13 cellular contexts compared by ENCODE assay signal in the genomic region with DNA sequence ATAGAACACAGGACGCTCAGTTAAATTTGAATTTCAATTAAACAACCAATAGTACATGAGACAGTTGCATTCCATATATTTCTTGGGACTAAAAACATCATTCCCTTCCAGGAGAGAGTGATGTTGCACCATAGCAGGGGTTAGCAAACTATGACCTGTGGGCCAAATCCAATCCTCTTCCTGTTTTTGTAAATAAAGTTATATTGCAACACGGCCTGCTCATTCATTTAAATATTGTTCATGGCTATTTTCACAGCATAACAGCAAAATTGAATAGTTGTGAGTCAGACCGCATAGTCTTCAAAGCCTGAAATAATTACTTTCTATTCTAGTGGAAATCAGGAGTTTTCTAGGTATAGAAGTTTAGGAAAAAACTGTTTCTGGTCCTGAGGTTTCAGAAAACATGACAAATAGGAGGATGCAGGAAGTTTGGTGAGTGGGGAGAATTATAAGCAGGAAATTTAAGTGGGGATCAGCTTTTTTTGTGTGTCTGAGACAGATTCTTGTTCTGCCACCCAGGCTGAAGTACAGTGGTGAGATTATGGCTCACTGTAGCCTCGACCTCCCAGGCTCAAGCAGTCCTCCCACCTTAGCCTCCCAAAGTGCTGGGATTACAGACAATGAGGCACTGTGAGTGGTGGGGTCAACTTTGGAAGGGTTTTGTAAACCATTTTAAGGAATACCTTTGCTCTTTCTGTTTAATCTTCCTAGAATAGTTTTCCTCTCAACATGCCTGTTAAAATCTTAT.
A peak's percentile ranks its signal among the peaks of the same experiment; 100 is the strongest.
DNase-seq lines count a peak whose midpoint lies in the region; ATAC-seq, FAIRE-seq and TF ChIP-seq lines count a peak whose summit lies in the region.
"Had no signal": no experiment of that assay in that cellular context is flagged by ENCODE, and none has a peak within 500 bp of the region (broad histone marks: within the 10 kb centered on the region; RNA-seq: fewer than 3 reads in every experiment).

No MANE protein-coding gene starts in this region.

- no peak overlapping the region for H2AFZ ChIP-seq in HepG2 (ENCODE audit: low read length)

- H3K4me1 Mint-ChIP-seq in CD14-positive monocyte = peaks cover 46% of the 10 kb centered on the region

- peak overlapping the region; percentile 82 for H3K4me2 ChIP-seq in HepG2 (ENCODE audit: low read depth, low read length)

- H3K4me3 Mint-ChIP-seq in CD14-positive monocyte = peak overlapping the region; percentile 55 to 81
- H3K4me3 Mint-ChIP-seq: activated T-cell treated with anti-CD3 and anti-CD28 coated beads, Interleukin-2, amount 50 U/mL, for 24 hours had no signal

- TF ChIP-seq EP300 in HepG2 (IDR thresholded peaks at IDR 0.05; ENCODE audit: low read depth in 2 of 2, low read length in 2 of 2) (peak in 1 of 2 experiments; percentile 86; a peak in 2 of 4 replicates), HepG2 (CRISPR knock-in tag; IDR thresholded peaks at IDR 0.05; ENCODE audit: borderline replicate concordance) (peak; percentile 56; the same call in 1 of the 2 replicates), suprapubic skin (IDR thresholded peaks at IDR 0.05) (no peak)

- in situ Hi-C loops in brain microvascular endothelial cell (cut with HindIII; ENCODE audit: low pct_ligation_motif_present, low sequenced_read_pairs) = no loop called here
- in situ Hi-C loops in HepG2 (cut with HindIII; ENCODE audit: extremely low pct_ligation_motif_present, low pct_unique_long_range_greater_than_20kb) = no loop called here

- peaks cover 0 to 1% of the 10 kb centered on the region in 2 donors for H3K36me3 Mint-ChIP-seq in CD14-positive monocyte

- H3K27ac Mint-ChIP-seq in CD14-positive monocyte = peak overlapping the region; percentile 93 to 99 (median 97)
- H3K27ac Mint-ChIP-seq: activated T-cell treated with anti-CD3 and anti-CD28 coated beads, Interleukin-2, amount 50 U/mL, for 24 hours had no signal

- TF ChIP-seq POLR2A in NB4 (IDR thresholded peaks at IDR 0.05; ENCODE audit: extremely low read depth, insufficient read length) (no peak), HepG2 (IDR thresholded peaks at IDR 0.05; ENCODE audit: insufficient read depth in 1 of 2, low read depth in 2 of 2, low read length in 2 of 2) (no peak), suprapubic skin (IDR thresholded peaks at IDR 0.05) (no peak)

- H3K27ac ChIP-seq in brain microvascular endothelial cell (peak overlapping the region; percentile 69), HepG2 (ENCODE audit: extremely low read length, insufficient read depth, low read length) (peak overlapping the region; percentile 61), left ventricle myocardium inferior (replicated peaks) (no peak overlapping the region), suprapubic skin (no peak overlapping the region)
- H3K27ac ChIP-seq: gastrocnemius medialis had no signal

- H3K27me3 ChIP-seq in brain microvascular endothelial cell (replicated peaks) = no peaks in the 10 kb centered on the region
- no peaks in the 10 kb centered on the region for H3K27me3 ChIP-seq in HepG2 (ENCODE audit: control insufficient read depth in 1 of 2, insufficient read depth in 2 of 2, low read length in 2 of 2)
- H3K27me3 ChIP-seq in left ventricle myocardium inferior (ENCODE audit: low read depth) = no peaks in the 10 kb centered on the region
- H3K27me3 ChIP-seq in suprapubic skin = no peaks in the 10 kb centered on the region
- H3K27me3 ChIP-seq: gastrocnemius medialis had no signal

- H3K9me3 ChIP-seq in HepG2 (ENCODE audit: low read length) (no peaks in the 10 kb centered on the region), left ventricle myocardium inferior (replicated peaks) (no peaks in the 10 kb centered on the region), suprapubic skin (no peaks in the 10 kb centered on the region)
- H3K9me3 ChIP-seq: gastrocnemius medialis had no signal

- peaks cover 0 to 3% (median 0%) of the 10 kb centered on the region in 7 donors for H3K9me3 Mint-ChIP-seq in CD14-positive monocyte
- H3K9me3 Mint-ChIP-seq: activated T-cell treated with anti-CD3 and anti-CD28 coated beads, Interleukin-2, amount 50 U/mL, for 24 hours had no signal

- peak overlapping the region; percentile 61; the same call in 1 of the 2 replicates for H3K9ac ChIP-seq in HepG2 (ENCODE audit: insufficient read depth, low read depth, low read length)

- H3K4me1 ChIP-seq in HepG2 (ENCODE audit: insufficient read depth, low read length) (peaks cover 54% of the 10 kb centered on the region), left ventricle myocardium inferior (peaks cover 46% of the 10 kb centered on the region), suprapubic skin (peaks cover 37% of the 10 kb centered on the region)

- H4K20me1 ChIP-seq in HepG2 (ENCODE audit: insufficient read depth, low read length) = no peaks in the 10 kb centered on the region

- CTCF ChIA-PET in HepG2 (lab: Yijun Ruan, JAX; ENCODE audit: low intra/inter-chr PET ratio, low total read pairs) = interaction anchor here (1.6 kb wide), 1 partner anchor 14 kb away, joined by 4 read pairs; no protein-coding TSS in a partner anchor

- no peaks in the 10 kb centered on the region for H3K79me2 ChIP-seq in HepG2 (ENCODE audit: insufficient read depth, low read length)

- H3K4me3 ChIP-seq in NB4 (ENCODE audit: low read depth, low read length) = no peak overlapping the region
- no peak overlapping the region for H3K4me3 ChIP-seq in brain microvascular endothelial cell (ENCODE audit: low read depth, low read length)
- H3K4me3 ChIP-seq in HepG2 (replicated peaks in 1 of 3; ENCODE audit: insufficient read depth in 1 of 3, low read depth in 2 of 3, low read length in 3 of 3) = peak overlapping the region; percentile 8 to 59 (median 51); a peak in 3 of 6 replicates
- no peak overlapping the region for H3K4me3 ChIP-seq in left ventricle myocardium inferior
- H3K4me3 ChIP-seq in suprapubic skin = no peak overlapping the region
- H3K4me3 ChIP-seq: gastrocnemius medialis had no signal

- no TSS peak for BruUV-seq in HepG2 (replicated peaks; lab: Mats Ljungman, UMichigan)

- TF ChIP-seq CTCF in CD14-positive monocyte (IDR thresholded peaks at IDR 0.05) (no peak), NB4 (IDR thresholded peaks at IDR 0.05; ENCODE audit: low read depth, low read length) (no peak), brain microvascular endothelial cell (IDR thresholded peaks at IDR 0.05; ENCODE audit: low read depth, low read length, missing control alignments) (no peak), HepG2 (CRISPR knock-in tag; IDR thresholded peaks at IDR 0.05) (no peak), left ventricle myocardium inferior (IDR thresholded peaks at IDR 0.05; ENCODE audit: borderline replicate concordance) (no peak), suprapubic skin (IDR thresholded peaks at IDR 0.05) (no peak)

- POLR2A ChIA-PET in HepG2 (lab: Yijun Ruan, JAX) = interaction anchor here (1.2 to 2.3 kb wide), 4 partner anchors 7 to 44 kb away, joined by 3 to 8 read pairs (median 4); no protein-coding TSS in a partner anchor

- WGBS in HepG2 (ENCODE audit: low lambda C conversion rate) = 10% methylated on average over 4 of the region's 4 CpGs
- WGBS in suprapubic skin = 69% methylated on average over 4 of the region's 4 CpGs

- H3K36me3 ChIP-seq in brain microvascular endothelial cell (replicated peaks) (no peaks in the 10 kb centered on the region), HepG2 (replicated peaks in 1 of 2; ENCODE audit: control insufficient read depth in 1 of 2, insufficient read depth in 2 of 2, low read length in 2 of 2) (no peaks in the 10 kb centered on the region), left ventricle myocardium inferior (no peaks in the 10 kb centered on the region), suprapubic skin (no peaks in the 10 kb centered on the region)
- H3K36me3 ChIP-seq: gastrocnemius medialis had no signal

- H3K27me3 Mint-ChIP-seq in CD14-positive monocyte (ENCODE audit: low read depth in 3 of 3) = peaks cover 0 to 7% (median 6%) of the 10 kb centered on the region in 3 donors

- ATAC-seq in HepG2 = peak; percentile 65
- ATAC-seq: gastrocnemius medialis, left colon had no signal

- peak; percentile 72 for FAIRE-seq in HepG2 (lab: Jason Lieb, UNC)

- no peak for TF ChIP-seq RAD21 in HepG2 (CRISPR knock-in tag; IDR thresholded peaks at IDR 0.05)

- intact Hi-C loops in CD14-positive monocyte (cut with micrococcal nuclease) = loop anchor here in 1 of 2 donors (5.0 kb wide), 1 partner anchor 463 kb away; no protein-coding TSS in a partner anchor
- intact Hi-C loops in HepG2 (cut with micrococcal nuclease; ENCODE audit: unreplicated experiment) = no loop called here
- intact Hi-C loops in left ventricle myocardium inferior (cut with micrococcal nuclease) = no loop called here

- peak; percentile 55 for DNase-seq in CD14-positive monocyte (ENCODE audit: low spot score)
- DNase-seq in NB4 (ENCODE audit: low read depth) = peak; percentile 51
- DNase-seq in brain microvascular endothelial cell = peak; percentile 26
- peak; percentile 74 for DNase-seq in HepG2 (ENCODE audit: low spot score)
- no peak for DNase-seq in left ventricle myocardium inferior
- DNase-seq in T-helper 9 cell = no peak
- DNase-seq in suprapubic skin (ENCODE audit: low spot score in 2 of 2) = no peak
- no peak for DNase-seq in OCI-M2 (lab: John Stamatoyannopoulos, UW; ENCODE audit: unreplicated experiment)
- DNase-seq: activated T-cell treated with anti-CD3 and anti-CD28 coated beads, Interleukin-2, amount 50 U/mL, for 24 hours; gastrocnemius medialis; left colon; NK-92 treated with Interleukin-12 subunit alpha and Interleukin-12 subunit beta, amount 100 ng/mL, for 24 hours; stimulated activated CD4-positive, alpha-beta T cell treated with anti-CD3 and anti-CD28 coated beads, Interleukin-4, amount 100 ng/mL, for 24 hours had no signal

TF ChIP-seq in HepG2, 621 proteins besides CTCF, POLR2A, EP300 and RAD21 (continues in another document):
- TF ChIP-seq FOSL1 (CRISPR knock-in tag; IDR thresholded peaks at IDR 0.05; ENCODE audit: borderline replicate concordance) (no peak), ZNF850 (CRISPR knock-in tag; conservative IDR thresholded peaks at IDR 0.05) (no peak), ZNF780A (CRISPR knock-in tag; IDR thresholded peaks at IDR 0.05) (no peak), JUN (CRISPR knock-in tag; IDR thresholded peaks at IDR 0.05) (no peak)
- TF ChIP-seq, protein P1, sequence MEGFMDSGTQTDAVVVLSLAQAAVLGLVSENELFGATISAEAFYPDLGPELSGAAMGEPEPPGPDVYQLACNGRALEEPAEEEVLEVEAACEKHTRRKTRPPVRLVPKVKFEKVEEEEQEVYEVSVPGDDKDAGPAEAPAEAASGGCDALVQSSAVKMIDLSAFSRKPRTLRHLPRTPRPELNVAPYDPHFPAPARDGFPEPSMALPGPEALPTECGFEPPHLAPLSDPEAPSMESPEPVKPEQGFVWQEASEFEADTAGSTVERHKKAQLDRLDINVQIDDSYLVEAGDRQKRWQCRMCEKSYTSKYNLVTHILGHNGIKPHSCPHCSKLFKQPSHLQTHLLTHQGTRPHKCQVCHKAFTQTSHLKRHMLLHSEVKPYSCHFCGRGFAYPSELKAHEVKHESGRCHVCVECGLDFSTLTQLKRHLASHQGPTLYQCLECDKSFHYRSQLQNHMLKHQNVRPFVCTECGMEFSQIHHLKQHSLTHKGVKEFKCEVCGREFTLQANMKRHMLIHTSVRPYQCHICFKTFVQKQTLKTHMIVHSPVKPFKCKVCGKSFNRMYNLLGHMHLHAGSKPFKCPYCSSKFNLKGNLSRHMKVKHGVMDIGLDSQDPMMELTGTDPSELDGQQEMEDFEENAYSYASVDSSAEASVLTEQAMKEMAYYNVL (CRISPR knock-in tag; IDR thresholded peaks at IDR 0.05; ENCODE audit: borderline replicate concordance) = 0 out of 2 replicates have a peak, but pooled peaks have one; percentile 49

Comparison
In these comparisons a context has a peak if more than half of its experiments do, and no peak if none do; other contexts are left out.
1. DNase-seq: peak in CD14-positive monocyte (single experiment), NB4 (single experiment), brain microvascular endothelial cell (single experiment) and HepG2 (single experiment); none in left ventricle myocardium inferior (single experiment), T-helper 9 cell (single experiment), suprapubic skin (0 of 2) and OCI-M2 (single experiment).
2. H3K4me3 ChIP-seq: peak in HepG2 (3 of 3); none in NB4 (single experiment), brain microvascular endothelial cell (single experiment), left ventricle myocardium inferior (single experiment) and suprapubic skin (single experiment).
3. H3K27ac ChIP-seq: peak in brain microvascular endothelial cell (single experiment) and HepG2 (single experiment); none in left ventricle myocardium inferior (single experiment) and suprapubic skin (single experiment).